ENCODE assay signal across 24 cellular contexts in the genomic region with DNA sequence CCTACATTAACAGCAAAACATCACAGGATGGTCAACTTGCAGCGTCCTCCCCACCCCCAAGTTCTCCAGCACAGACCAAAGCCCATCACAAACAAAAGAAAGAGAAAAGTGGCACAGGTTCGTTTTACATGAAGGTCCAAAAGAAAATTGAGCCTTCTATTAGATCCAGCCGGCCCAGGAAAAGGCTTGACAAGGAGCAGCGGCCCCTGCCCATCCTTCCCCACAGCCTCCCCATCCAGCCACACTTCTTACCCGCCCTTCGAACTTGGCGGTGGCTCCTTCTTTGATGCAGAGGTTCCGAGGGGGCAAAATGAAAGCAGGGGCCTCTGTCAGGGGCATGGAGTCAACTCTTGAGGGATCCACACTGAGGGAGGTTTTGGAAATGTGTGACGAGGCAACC.
"Had no signal": no experiment of that assay in that cellular context is flagged by ENCODE, and none has a peak within 500 bp of the region (broad histone marks: within the 10 kb centered on the region; RNA-seq: fewer than 3 reads in every experiment).

No MANE protein-coding gene starts in this region.

- H3K79me2 ChIP-seq: hepatocyte had no signal

- H3K4me2 ChIP-seq: hepatocyte had no signal

- H3K36me3 ChIP-seq: colonic mucosa, gastroesophageal sphincter, heart left ventricle, pancreas, upper lobe of right lung, uterus had no signal

- ATAC-seq: esophagus mucosa; gastroesophageal sphincter; heart left ventricle; left lobe of liver; naive thymus-derived CD8-positive, alpha-beta T cell; pancreas; right lobe of liver; stimulated activated memory B cell treated with anti-CD40 and anti-IgM and Interleukin-4, amounts not matched to agents 10 μg/mL and 1 μg/mL and 100 μg/mL, for 72 hours; stimulated activated naive CD8-positive, alpha-beta T cell treated with anti-CD3 and anti-CD28 coated beads, Interleukin-15, Interleukin-2, amounts not matched to agents 100 U/mL and 50 U/mL, for 24 hours had no signal

- H3K4me1 ChIP-seq: colonic mucosa, heart left ventricle, pancreas, testis, upper lobe of right lung, uterus had no signal

- H3K27ac ChIP-seq: foreskin keratinocyte, gastroesophageal sphincter, heart left ventricle, hepatocyte, pancreas, right lobe of liver, testis, tibial artery, upper lobe of right lung, uterus had no signal

- H3K27me3 ChIP-seq: colonic mucosa, foreskin keratinocyte, gastroesophageal sphincter, heart left ventricle, pancreas, right lobe of liver, testis, tibial artery, upper lobe of right lung, uterus had no signal

- H3K9me3 ChIP-seq: colonic mucosa, gastroesophageal sphincter, heart left ventricle, pancreas, right lobe of liver, testis, tibial artery, upper lobe of right lung, uterus had no signal

- H3K4me3 ChIP-seq: colonic mucosa, gastroesophageal sphincter, heart left ventricle, hepatocyte, lung, pancreas, right lobe of liver, testis, tibial artery, upper lobe of right lung, uterus had no signal

- H2AFZ ChIP-seq: hepatocyte had no signal

- DNase-seq: effector CD8-positive, alpha-beta T cell; endodermal cell; kidney; nephron progenitor cell; occipital lobe; pancreas; right lobe of liver; stimulated activated CD4-positive, alpha-beta T cell treated with anti-CD3 and anti-CD28 coated beads, Interleukin-4, amount 100 ng/mL, for 4 hours; stimulated activated naive CD8-positive, alpha-beta T cell treated with anti-CD3 and anti-CD28 coated beads, Interleukin-15, Interleukin-2, amounts not matched to agents 100 U/mL and 50 U/mL, for 24 hours; substantia nigra; testis; tibial artery; upper lobe of right lung; uterus had no signal
